ENCODE assay signal across 22 cellular contexts in the genomic region with DNA sequence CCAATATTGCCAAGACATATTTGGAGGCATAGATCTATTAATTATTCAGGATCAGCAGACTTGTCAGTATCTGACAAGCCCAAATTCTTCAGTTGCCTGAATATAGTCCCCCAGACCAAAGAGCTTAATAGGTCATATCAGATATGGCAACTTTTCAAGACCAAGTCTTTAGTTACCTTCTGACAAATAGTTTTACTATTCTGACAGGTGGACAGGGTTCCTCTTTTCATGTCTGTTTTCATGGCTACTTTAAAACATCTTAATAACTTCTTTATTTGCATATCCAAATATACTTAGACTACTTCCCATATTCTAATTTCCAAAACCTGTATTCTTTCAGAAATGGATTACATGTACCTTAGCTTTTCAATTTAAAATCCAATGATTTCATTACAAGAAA.
"Had no signal": no experiment of that assay in that cellular context is flagged by ENCODE, and none has a peak within 500 bp of the region (broad histone marks: within the 10 kb centered on the region; RNA-seq: fewer than 3 reads in every experiment).

No MANE protein-coding gene starts in this region.

- H3K9ac ChIP-seq: SK-N-SH had no signal

- H3K9me2 ChIP-seq: SK-N-SH had no signal

- H3K4me2 ChIP-seq: SK-N-SH had no signal

- H3K9me3 ChIP-seq: MG63, SK-N-SH had no signal

- H3K9me3 Mint-ChIP-seq: T-cell had no signal

- H3K27me3 ChIP-seq: MG63 had no signal

- H3K4me3 Mint-ChIP-seq: T-cell had no signal

- H3K27me3 Mint-ChIP-seq: T-cell had no signal

- ATAC-seq: Panc1, PC-3, T-cell had no signal

- H3K27ac Mint-ChIP-seq: T-cell had no signal

- H3K27ac ChIP-seq: RWPE1 had no signal

- H3K4me3 ChIP-seq: MG63 had no signal

- DNase-seq: KBM-7, MG63, NCI-H1092 treated with DMSO at 0.1 percent for 48 hours, NCI-H1417 treated with DMSO at 0.1 percent for 48 hours, NCI-H146, NCI-H187, NCI-H2029, NCI-H2081 treated with DMSO at 0.1 percent for 48 hours, NCI-H2171, NCI-H226, NCI-H446, NCI-H510A, NCI-H524 treated with DMSO at 0.1 percent for 48 hours, NCI-H69, NCI-H774, PC-3, SHP77, SK-N-SH, SW 1271, T-cell had no signal
